ENCODE assay signal across 10 cellular contexts in genomic region chr1:21775985-21776562, GRCh38. TPM values are rescaled to one million over a fixed set of nuclear protein-coding genes. Genes with fewer than 3 reads are reported as not detected.
DNase-seq lines count a peak whose midpoint lies in the region; ATAC-seq, FAIRE-seq and TF ChIP-seq lines count a peak whose summit lies in the region.
"Had no signal": no experiment of that assay in that cellular context is flagged by ENCODE, and none has a peak within 500 bp of the region (broad histone marks: within the 10 kb centered on the region; RNA-seq: fewer than 3 reads in every experiment).

No MANE protein-coding gene starts in this region.

- no peaks in the 10 kb centered on the region for H3K9me3 ChIP-seq in CD4-positive, CD25-positive, alpha-beta regulatory T cell (ENCODE audit: control insufficient read depth in 2 of 2, low read length in 2 of 2)
- peaks cover 0 to 10% (median 0%) of the 10 kb centered on the region in 12 donors for H3K9me3 ChIP-seq in heart left ventricle
- H3K9me3 ChIP-seq: psoas muscle had no signal

- H3K9me3 Mint-ChIP-seq in CD4-positive, CD25-positive, alpha-beta regulatory T cell: no peaks in the 10 kb centered on the region
- H3K9me3 Mint-ChIP-seq in HFFc6 (no peaks in the 10 kb centered on the region; the same call in none of the 2 replicates), memory B cell (peaks cover 2% of the 10 kb centered on the region)
- peaks cover 1% of the 10 kb centered on the region for H3K9me3 Mint-ChIP-seq in activated naive CD8-positive, alpha-beta T cell treated with anti-CD3 and anti-CD28 coated beads, Interleukin-2, amount 10 ng/mL, durations not matched to agents 7 days and 5 days

- POLR2A ChIA-PET in activated naive CD8-positive, alpha-beta T cell treated with anti-CD3 and anti-CD28 coated beads, Interleukin-2, amount 10 ng/mL, durations not matched to agents 7 days and 5 days (lab: Charles Lee): no interaction called here

- H3K36me3 Mint-ChIP-seq in CD4-positive, CD25-positive, alpha-beta regulatory T cell: peaks cover 6% of the 10 kb centered on the region
- H3K36me3 Mint-ChIP-seq in HFFc6 (ENCODE audit: low read depth) (peaks cover 21% of the 10 kb centered on the region; the same call in 1 of the 2 replicates), memory B cell (peaks cover 14% of the 10 kb centered on the region)
- H3K36me3 Mint-ChIP-seq in activated naive CD8-positive, alpha-beta T cell treated with anti-CD3 and anti-CD28 coated beads, Interleukin-2, amount 10 ng/mL, durations not matched to agents 7 days and 5 days: peaks cover 24% of the 10 kb centered on the region

- H3K36me3 ChIP-seq in CD4-positive, CD25-positive, alpha-beta regulatory T cell (ENCODE audit: control insufficient read depth, insufficient read depth, low read length): no peaks in the 10 kb centered on the region
- H3K36me3 ChIP-seq in heart left ventricle: peaks cover 0 to 3% (median 0%) of the 10 kb centered on the region in 9 donors

- no peak for TF ChIP-seq POLR2A in heart left ventricle (IDR thresholded peaks at IDR 0.05)

- intact Hi-C loops in heart left ventricle (cut with DNase I): no loop called here

- H3K4me3 Mint-ChIP-seq in CD4-positive, CD25-positive, alpha-beta regulatory T cell: peak overlapping the region in 3 of 4 donors; percentile 35 to 89 (median 50)
- H3K4me3 Mint-ChIP-seq in HFFc6 (no peak overlapping the region), memory B cell (no peak overlapping the region)
- peak overlapping the region; percentile 1 for H3K4me3 Mint-ChIP-seq in activated naive CD8-positive, alpha-beta T cell treated with anti-CD3 and anti-CD28 coated beads, Interleukin-2, amount 10 ng/mL, durations not matched to agents 7 days and 5 days

- H3K4me1 Mint-ChIP-seq in CD4-positive, CD25-positive, alpha-beta regulatory T cell: peaks cover 24 to 75% (median 54%) of the 10 kb centered on the region in 4 donors
- H3K4me1 Mint-ChIP-seq in HFFc6 (ENCODE audit: low read depth) (peaks cover 27% of the 10 kb centered on the region), memory B cell (peaks cover 37% of the 10 kb centered on the region)
- peaks cover 41% of the 10 kb centered on the region for H3K4me1 Mint-ChIP-seq in activated naive CD8-positive, alpha-beta T cell treated with anti-CD3 and anti-CD28 coated beads, Interleukin-2, amount 10 ng/mL, durations not matched to agents 7 days and 5 days

- H3K4me1 ChIP-seq in CD4-positive, CD25-positive, alpha-beta regulatory T cell (ENCODE audit: control insufficient read depth, insufficient read depth, low read length, poor library complexity, severe bottlenecking): peaks cover 72% of the 10 kb centered on the region
- H3K4me1 ChIP-seq in heart left ventricle: peaks cover 0 to 55% (median 15%) of the 10 kb centered on the region in 12 donors

- peak overlapping the region; percentile 27 for H3K4me3 ChIP-seq in CD4-positive, CD25-positive, alpha-beta regulatory T cell (ENCODE audit: low read depth, low read length)
- no peak overlapping the region for H3K4me3 ChIP-seq in heart left ventricle
- H3K4me3 ChIP-seq: psoas muscle had no signal

- no peak for FAIRE-seq in D721Med (lab: Jason Lieb, UNC)

- no peaks in the 10 kb centered on the region for H3K27me3 ChIP-seq in CD4-positive, CD25-positive, alpha-beta regulatory T cell (ENCODE audit: control insufficient read depth, insufficient read depth, low read length)
- no peaks in the 10 kb centered on the region for H3K27me3 ChIP-seq in heart left ventricle

- no peaks in the 10 kb centered on the region for H3K27me3 Mint-ChIP-seq in CD4-positive, CD25-positive, alpha-beta regulatory T cell
- H3K27me3 Mint-ChIP-seq in HFFc6 (ENCODE audit: insufficient read depth) (no peaks in the 10 kb centered on the region), memory B cell (no peaks in the 10 kb centered on the region)
- no peaks in the 10 kb centered on the region for H3K27me3 Mint-ChIP-seq in activated naive CD8-positive, alpha-beta T cell treated with anti-CD3 and anti-CD28 coated beads, Interleukin-2, amount 10 ng/mL, durations not matched to agents 7 days and 5 days

- TF ChIP-seq CTCF in HFFc6 (IDR thresholded peaks at IDR 0.05) (no peak), heart left ventricle (IDR thresholded peaks at IDR 0.05) (no peak), D721Med (IDR thresholded peaks at IDR 0.05; ENCODE audit: insufficient read depth, missing control alignments) (no peak)

- ATAC-seq in CD4-positive, CD25-positive, alpha-beta regulatory T cell (ENCODE audit: low read depth in 2 of 2): no peak
- ATAC-seq in activated naive CD8-positive, alpha-beta T cell treated with anti-CD3 and anti-CD28 coated beads, Interleukin-2, amount 10 ng/mL, durations not matched to agents 7 days and 5 days (ENCODE audit: low read depth): no peak
- ATAC-seq in memory B cell (ENCODE audit: low read depth) (no peak), heart left ventricle (no peak), HG02885 (IDR thresholded peaks at IDR 0.05; ENCODE audit: poor library complexity, unreplicated experiment) (no peak)
- ATAC-seq: psoas muscle had no signal

- H3K27ac Mint-ChIP-seq in CD4-positive, CD25-positive, alpha-beta regulatory T cell: peak overlapping the region; percentile 5 to 84 (median 66)
- H3K27ac Mint-ChIP-seq in HFFc6: peak overlapping the region; percentile 3; the same call in 1 of the 2 replicates
- peak overlapping the region; percentile 21 for H3K27ac Mint-ChIP-seq in activated naive CD8-positive, alpha-beta T cell treated with anti-CD3 and anti-CD28 coated beads, Interleukin-2, amount 10 ng/mL, durations not matched to agents 7 days and 5 days
- H3K27ac Mint-ChIP-seq in memory B cell: peak overlapping the region; percentile 58

- DNase-seq in CD4-positive, CD25-positive, alpha-beta regulatory T cell: no peak
- DNase-seq in HFFc6: no peak
- DNase-seq in activated naive CD8-positive, alpha-beta T cell treated with anti-CD3 and anti-CD28 coated beads, Interleukin-2, amount 10 ng/mL, durations not matched to agents 7 days and 5 days: no peak
- no peak for DNase-seq in memory B cell (ENCODE audit: low spot score in 2 of 2)
- DNase-seq in heart left ventricle: no peak
- no peak for DNase-seq in D721Med (ENCODE audit: insufficient read length, low spot score)
- DNase-seq in NCI-H524 (lab: John Stamatoyannopoulos, UW): no peak
- DNase-seq: psoas muscle had no signal

- no peak overlapping the region for H3K27ac ChIP-seq in CD4-positive, CD25-positive, alpha-beta regulatory T cell (ENCODE audit: insufficient read depth, low read length, poor library complexity, severe bottlenecking)
- H3K27ac ChIP-seq in heart left ventricle: no peak overlapping the region
- H3K27ac ChIP-seq: psoas muscle had no signal

RNA-seq across cellular contexts. Expression of gene USP48, which starts 6.9 kb away (rescaled TPM):
- 126 TPM for total RNA-seq in CD4-positive, CD25-positive, alpha-beta regulatory T cell
- 10 to 100 TPM; 31.3 to 52.9 (median 36.6) TPM for polyA plus RNA-seq in CD4-positive, CD25-positive, alpha-beta regulatory T cell
- total RNA-seq in HFFc6 (2021; fragmentation: NEBNext Ultra II Directional; extraction: Animal tissue kit (Norgen Biotek cat#: 25700)): 10 to 100 TPM; 45.0 to 54.2 (median 51.1) TPM
- total RNA-seq in activated naive CD8-positive, alpha-beta T cell treated with anti-CD3 and anti-CD28 coated beads, Interleukin-2, amount 10 ng/mL, durations not matched to agents 7 days and 5 days: 10 to 100 TPM; 79.6 to 85.2 TPM
- 10 to 100 TPM; 22.3 to 45.5 (median 39.3) TPM for total RNA-seq in heart left ventricle
- polyA plus RNA-seq in heart left ventricle: 10 to 100 TPM; 17.3 to 20.9 TPM

RNA-seq across cellular contexts. Expression of gene LDLRAD2, which starts 36.0 kb away (rescaled TPM):
- 0.27 TPM for total RNA-seq in CD4-positive, CD25-positive, alpha-beta regulatory T cell
- not detected for polyA plus RNA-seq in CD4-positive, CD25-positive, alpha-beta regulatory T cell
- under 1 TPM in 1 of 6 experiments, not detected in 5; 0.14 TPM for total RNA-seq in HFFc6 (2021; fragmentation: NEBNext Ultra II Directional; extraction: Animal tissue kit (Norgen Biotek cat#: 25700))
- under 1 TPM in 1 of 2 experiments, not detected in 1; 0.09 TPM for total RNA-seq in activated naive CD8-positive, alpha-beta T cell treated with anti-CD3 and anti-CD28 coated beads, Interleukin-2, amount 10 ng/mL, durations not matched to agents 7 days and 5 days
- under 1 TPM in 1 of 9 donors, not detected in 8; 0.08 TPM for total RNA-seq in heart left ventricle
- polyA plus RNA-seq in heart left ventricle: 1 to 10 TPM in 1 of 2 donors, under 1 TPM in 1; 0.33 to 4.0 TPM
- total RNA-seq: Daoy had no signal

Comparison
In these comparisons a context has a peak if more than half of its experiments do, and no peak if none do; other contexts are left out.
1. H3K27ac Mint-ChIP-seq: peak in every context shown above with its lines; median percentile 66 in CD4-positive, CD25-positive, alpha-beta regulatory T cell; 58 in memory B cell; 21 in activated naive CD8-positive, alpha-beta T cell treated with anti-CD3 and anti-CD28 coated beads, Interleukin-2, amount 10 ng/mL, durations not matched to agents 7 days and 5 days; 3 in HFFc6.
2. H3K4me3 Mint-ChIP-seq: peak in CD4-positive, CD25-positive, alpha-beta regulatory T cell (3 of 4) and activated naive CD8-positive, alpha-beta T cell treated with anti-CD3 and anti-CD28 coated beads, Interleukin-2, amount 10 ng/mL, durations not matched to agents 7 days and 5 days (single experiment); none in HFFc6 (single experiment) and memory B cell (single experiment).